8 cellular contexts compared by ENCODE assay signal in the genomic region with DNA sequence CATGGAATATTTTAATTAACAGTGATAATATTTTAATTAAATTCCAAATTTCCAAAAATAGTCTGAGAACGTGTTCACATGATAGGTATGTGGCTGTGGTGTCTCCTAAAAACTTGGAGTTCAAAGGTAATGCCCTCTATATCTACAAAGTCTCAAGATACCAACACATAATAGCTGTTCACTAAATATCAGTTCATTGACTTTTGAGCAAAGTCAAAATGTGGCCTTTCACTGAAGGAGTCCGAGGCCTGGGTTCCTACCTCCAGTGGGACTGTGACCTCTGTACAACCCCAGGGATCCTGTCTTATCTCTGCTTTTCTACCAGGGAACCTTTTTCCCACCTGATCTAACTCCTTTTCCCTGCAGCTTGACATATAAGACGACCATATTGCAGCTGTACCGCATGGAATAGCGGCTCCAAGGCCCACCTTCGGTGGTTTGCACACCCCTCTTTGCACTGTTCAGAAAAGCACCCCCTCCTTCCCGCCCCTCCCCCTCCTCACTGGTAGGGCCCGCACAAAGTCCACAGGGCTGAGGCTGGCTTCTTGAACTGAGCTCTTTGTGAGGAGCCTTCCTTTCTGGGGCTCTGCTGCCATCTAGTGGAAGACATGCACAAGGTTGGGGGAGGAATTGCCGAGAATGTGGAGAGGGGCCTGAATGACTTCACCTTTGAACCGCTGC. TPM values are rescaled to one million over a fixed set of nuclear protein-coding genes. Genes with fewer than 3 reads are reported as not detected.
DNase-seq lines count a peak whose midpoint lies in the region; ATAC-seq, FAIRE-seq and TF ChIP-seq lines count a peak whose summit lies in the region.

No MANE protein-coding gene starts in this region.

- H3K27ac ChIP-seq in A549, result no peak overlapping the region
- H3K27ac ChIP-seq in gastroesophageal sphincter, result peak overlapping the region in 3 of 4 donors; percentile 94 to 98 (median 97)
- H3K27ac ChIP-seq in thymus (ENCODE audit: low read depth), result peak overlapping the region; percentile 9

- H3K9me3 ChIP-seq in A549 (no peaks in the 10 kb centered on the region), gastroesophageal sphincter (no peaks in the 10 kb centered on the region), thymus (ENCODE audit: control insufficient read depth) (no peaks in the 10 kb centered on the region)

- H3K4me1 Mint-ChIP-seq in activated naive CD4-positive, alpha-beta T cell treated with anti-CD3 and anti-CD28 coated beads for 36 hours (ENCODE audit: low read depth), result peaks cover 55% of the 10 kb centered on the region

- H3K4me1 ChIP-seq in A549, result peaks cover 40% of the 10 kb centered on the region
- peaks cover 5 to 76% (median 49%) of the 10 kb centered on the region in 3 donors for H3K4me1 ChIP-seq in gastroesophageal sphincter
- H3K4me1 ChIP-seq in thymus (ENCODE audit: control insufficient read depth, insufficient read depth, low read length), result peaks cover 14% of the 10 kb centered on the region

- intact Hi-C loops in activated naive CD4-positive, alpha-beta T cell treated with anti-CD3 and anti-CD28 coated beads for 36 hours (cut with micrococcal nuclease), result loop anchor here (1.0 kb wide), 6 partner anchors 25 to 391 kb away; a partner anchor contains a TSS

- CTCF ChIA-PET in A549 (lab: Yijun Ruan, JAX), result interaction anchor here (0.6 to 13.1 kb wide), 73 partner anchors 8 to 1140 kb away, joined by 3 to 235 read pairs (median 5); no protein-coding TSS in a partner anchor
- CTCF ChIA-PET in activated naive CD4-positive, alpha-beta T cell treated with anti-CD3 and anti-CD28 coated beads for 36 hours (lab: Charles Lee), result interaction anchor here (0.6 to 5.0 kb wide), 47 partner anchors 8 to 398 kb away, joined by 3 to 69 read pairs (median 5); no protein-coding TSS in a partner anchor

- peaks cover 5% of the 10 kb centered on the region for H3K27me3 ChIP-seq in gastroesophageal sphincter
- H3K27me3 ChIP-seq in thymus (ENCODE audit: control insufficient read depth, insufficient read depth), result peaks cover 43% of the 10 kb centered on the region

- peak overlapping the region; percentile 99 for H3K4me3 Mint-ChIP-seq in activated naive CD4-positive, alpha-beta T cell treated with anti-CD3 and anti-CD28 coated beads for 36 hours

- TF ChIP-seq RAD21 in A549 (conservative IDR thresholded peaks at IDR 0.05 in 1 of 2, IDR thresholded peaks at IDR 0.05 in 1 of 2), result peak; percentile 90 to 96

- FAIRE-seq in A549 (lab: Jason Lieb, UNC), result peak; percentile 39

- DNase-seq in A549 (ENCODE audit: low read depth in 1 of 2, low spot score in 1 of 2), result peak; percentile 76 to 84
- peak; percentile 92 for DNase-seq in LoVo (ENCODE audit: low spot score)
- peak; percentile 81 for DNase-seq in SK-N-DZ (ENCODE audit: low spot score)
- DNase-seq in activated naive CD4-positive, alpha-beta T cell treated with anti-CD3 and anti-CD28 coated beads for 36 hours, result peak; percentile 95
- DNase-seq in omental fat pad (ENCODE audit: low spot score), result peak; percentile 83

- H3K9me3 Mint-ChIP-seq in activated naive CD4-positive, alpha-beta T cell treated with anti-CD3 and anti-CD28 coated beads for 36 hours, result no peaks in the 10 kb centered on the region

- H3K4me3 ChIP-seq in A549, result no peak overlapping the region
- H3K4me3 ChIP-seq in gastroesophageal sphincter, result peak overlapping the region in 1 of 2 donors; percentile 92
- H3K4me3 ChIP-seq in thymus (ENCODE audit: low read length), result no peak overlapping the region

- H3K27ac Mint-ChIP-seq in activated naive CD4-positive, alpha-beta T cell treated with anti-CD3 and anti-CD28 coated beads for 36 hours, result peak overlapping the region; percentile 99

- TF ChIP-seq CTCF in A549 (IDR thresholded peaks at IDR 0.05), result peak; percentile 88
- TF ChIP-seq CTCF in gastroesophageal sphincter (IDR thresholded peaks at IDR 0.05), result peak in 3 of 4 experiments; percentile 93 to 97 (median 96)
- TF ChIP-seq CTCF in omental fat pad (IDR thresholded peaks at IDR 0.05), result peak in 1 of 3 donors; percentile 96

- peaks cover 74% of the 10 kb centered on the region for H3K36me3 Mint-ChIP-seq in activated naive CD4-positive, alpha-beta T cell treated with anti-CD3 and anti-CD28 coated beads for 36 hours (ENCODE audit: low read depth)

- 2% methylated on average over 10 of the region's 10 CpGs for WGBS in A549 (ENCODE audit: missing lambda C conversion rate)
- WGBS in gastroesophageal sphincter (ENCODE audit: low coverage in 1 of 2), 2 donors, result 3 to 10% methylated on average over 2 to 7 of the region's 10 CpGs
- WGBS in thymus, result 16% methylated on average over 10 of the region's 10 CpGs

- H3K36me3 ChIP-seq in gastroesophageal sphincter (peaks cover 0 to 36% of the 10 kb centered on the region in 2 donors), thymus (ENCODE audit: control insufficient read depth, insufficient read depth) (peaks cover 3% of the 10 kb centered on the region)

- TF ChIP-seq EP300 in A549 (IDR thresholded peaks at IDR 0.05), result no peak
- no peak for TF ChIP-seq EP300 in gastroesophageal sphincter (IDR thresholded peaks at IDR 0.05)

- H3K27me3 Mint-ChIP-seq in activated naive CD4-positive, alpha-beta T cell treated with anti-CD3 and anti-CD28 coated beads for 36 hours (ENCODE audit: low read depth), result no peaks in the 10 kb centered on the region

- POLR2A ChIA-PET in A549 (lab: Yijun Ruan, JAX), result interaction anchor here (0.6 to 1.4 kb wide), 3 partner anchors 44 to 403 kb away, joined by 3 to 6 read pairs (median 3); a partner anchor contains a TSS

- TF ChIP-seq POLR2A in A549 (IDR thresholded peaks at IDR 0.05; ENCODE audit: low read length), result no peak
- no peak for TF ChIP-seq POLR2A in gastroesophageal sphincter (IDR thresholded peaks at IDR 0.05)

- ATAC-seq in A549, result peak; percentile 58 to 84
- peak; percentile 36 for ATAC-seq in GM18511 (IDR thresholded peaks at IDR 0.05; ENCODE audit: unreplicated experiment)
- peak; percentile 46 for ATAC-seq in gastroesophageal sphincter
- peak; percentile 47 for ATAC-seq in omental fat pad (ENCODE audit: low FRiP score)

- 0 out of 3 replicates have a peak overlapping the region, but pooled peaks have one; percentile 15 for H3K4me2 ChIP-seq in A549

TF ChIP-seq in A549, 52 proteins besides CTCF, POLR2A, EP300 and RAD21:
- TF ChIP-seq MYC (IDR thresholded peaks at IDR 0.05; ENCODE audit: borderline replicate concordance, low read length) (no peak), KDM5A (IDR thresholded peaks at IDR 0.05) (no peak), SMC3 (IDR thresholded peaks at IDR 0.05) (peak; percentile 76), FOSL2 (IDR thresholded peaks at IDR 0.05) (no peak), FOSL2 (CRISPR knock-in tag; IDR thresholded peaks at IDR 0.05) (no peak), EHMT2 (IDR thresholded peaks at IDR 0.05; ENCODE audit: low read depth) (no peak), ZNF302 (CRISPR knock-in tag; IDR thresholded peaks at IDR 0.05) (no peak), POLR2AphosphoS2 (conservative IDR thresholded peaks at IDR 0.05; ENCODE audit: low read length) (no peak), ESRRA (IDR thresholded peaks at IDR 0.05; ENCODE audit: borderline replicate concordance, low read length) (no peak)
- TF ChIP-seq, protein P1, sequence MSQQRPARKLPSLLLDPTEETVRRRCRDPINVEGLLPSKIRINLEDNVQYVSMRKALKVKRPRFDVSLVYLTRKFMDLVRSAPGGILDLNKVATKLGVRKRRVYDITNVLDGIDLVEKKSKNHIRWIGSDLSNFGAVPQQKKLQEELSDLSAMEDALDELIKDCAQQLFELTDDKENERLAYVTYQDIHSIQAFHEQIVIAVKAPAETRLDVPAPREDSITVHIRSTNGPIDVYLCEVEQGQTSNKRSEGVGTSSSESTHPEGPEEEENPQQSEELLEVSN (IDR thresholded peaks at IDR 0.05; ENCODE audit: borderline replicate concordance, low read depth), result no peak
TF ChIP-seq in A549: peak in this region for 1.

RNA-seq across cellular contexts. Expression of a gene that starts 3.1 kb away (rescaled TPM):
- polyA plus RNA-seq in A549 (2011; rRNA removed) (0.18 and 0.20 TPM in 2 replicates), A549 (2017; fragmentation: RNase III; extraction: RNeasy Plus Mini Kit Qiagen cat#74134 plus additional on column Dnase treatment) (not detected in 3 replicates), thymus (16.0 TPM)
- polyA plus RNA-seq in A549 (2012; cell fraction: cytosol; rRNA removed), result 0.01 TPM in 1 of 2 replicates, not detected in the other
- polyA plus RNA-seq in A549 (2012; cell fraction: nucleus; rRNA removed), result not detected in 2 replicates
- 0.37 and 0.78 TPM in 2 replicates for polyA minus RNA-seq in A549 (2011; rRNA and poly(A)+ RNA removed)
- polyA plus RNA-seq in SK-N-DZ (2014; cell fraction: cytosol; rRNA removed), result 0.01 and 0.02 TPM in 2 replicates
- 0.08 TPM in 1 of 2 replicates, not detected in the other for polyA plus RNA-seq in SK-N-DZ (2014; cell fraction: nucleus; rRNA removed)
- 100 to 1,000 TPM; 486 to 497 TPM for total RNA-seq in activated naive CD4-positive, alpha-beta T cell treated with anti-CD3 and anti-CD28 coated beads for 36 hours
- total RNA-seq in gastroesophageal sphincter (100 to 1,000 TPM; 106 to 149 (median 136) TPM), omental fat pad (100 to 1,000 TPM in 2 of 4 donors, 10 to 100 TPM in 2; 73.3 to 116 (median 92.6) TPM)

RNA-seq across cellular contexts. Expression of a gene that starts 44.3 kb away (rescaled TPM):
- polyA plus RNA-seq in A549 (2011; rRNA removed) (30.0 and 50.9 TPM in 2 replicates), A549 (2017; fragmentation: RNase III; extraction: RNeasy Plus Mini Kit Qiagen cat#74134 plus additional on column Dnase treatment) (24.5 to 30.6 TPM (median 25.2 TPM) in 3 replicates), thymus (10.7 TPM)
- 8.5 and 9.0 TPM in 2 replicates for polyA plus RNA-seq in A549 (2012; cell fraction: cytosol; rRNA removed)
- 2.1 and 6.6 TPM in 2 replicates for polyA plus RNA-seq in A549 (2012; cell fraction: nucleus; rRNA removed)
- 6.3 and 7.7 TPM in 2 replicates for polyA minus RNA-seq in A549 (2011; rRNA and poly(A)+ RNA removed)
- 5.3 and 6.3 TPM in 2 replicates for polyA plus RNA-seq in SK-N-DZ (2014; cell fraction: cytosol; rRNA removed)
- polyA plus RNA-seq in SK-N-DZ (2014; cell fraction: nucleus; rRNA removed), result 2.6 and 2.9 TPM in 2 replicates
- total RNA-seq in activated naive CD4-positive, alpha-beta T cell treated with anti-CD3 and anti-CD28 coated beads for 36 hours, result 10 to 100 TPM; 10.3 to 12.8 TPM
- total RNA-seq in gastroesophageal sphincter (10 to 100 TPM in 2 of 4 donors, 1 to 10 TPM in 2; 4.6 to 10.5 (median 8.5) TPM), omental fat pad (10 to 100 TPM in 1 of 4 donors, 1 to 10 TPM in 3; 4.2 to 13.5 (median 5.3) TPM)

Comparison
In these comparisons a context has a peak if more than half of its experiments do, and no peak if none do; other contexts are left out.
1. H3K27ac ChIP-seq: peak in gastroesophageal sphincter (3 of 4) and thymus (single experiment); none in A549 (0 of 2).
2. Peak in every context shown above with its lines, with median percentiles within 50 percentile points of each other: ATAC-seq and DNase-seq.